In the genomic region with DNA sequence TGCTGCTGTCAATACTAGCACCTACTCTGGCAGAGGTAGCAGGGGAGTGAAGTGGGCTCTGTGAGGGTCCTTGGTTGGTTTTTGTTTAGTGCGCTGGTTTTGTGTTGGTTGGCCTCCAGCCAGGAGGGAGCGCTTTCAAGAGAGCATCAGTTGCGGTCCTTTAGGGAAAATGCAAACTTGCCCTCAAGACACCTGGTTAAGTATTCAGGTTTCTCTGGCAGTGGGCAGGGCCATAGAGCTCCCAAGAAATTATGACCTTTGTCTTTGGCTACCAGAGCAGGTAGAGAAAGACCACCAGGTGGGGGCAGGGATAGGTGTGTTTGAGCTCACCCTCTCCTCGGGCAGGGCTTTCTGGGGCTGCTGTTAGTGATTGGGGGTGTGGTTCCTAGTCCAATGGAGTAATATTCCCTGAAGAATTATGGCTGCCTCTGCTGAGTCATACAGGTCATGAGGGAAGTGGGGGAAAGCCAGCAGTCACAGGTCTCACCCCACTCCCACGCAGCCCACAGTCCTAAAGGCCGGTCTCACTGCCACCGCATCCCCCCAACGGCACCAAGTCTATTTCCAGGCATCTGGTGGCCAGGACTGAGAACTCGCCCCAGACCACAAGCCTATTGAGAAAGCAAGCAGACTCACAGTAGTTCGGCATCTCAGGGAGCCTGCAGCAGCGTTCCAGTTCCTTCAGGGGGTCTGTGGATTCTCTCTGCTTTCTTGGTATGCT, we compare ENCODE assay signal across 21 cellular contexts.
DNase-seq lines count a peak whose midpoint lies in the region; ATAC-seq lines count a peak whose summit lies in the region.
"Had no signal": no experiment of that assay in that cellular context is flagged by ENCODE, and none has a peak within 500 bp of the region (broad histone marks: within the 10 kb centered on the region; RNA-seq: fewer than 3 reads in every experiment).

No MANE protein-coding gene starts in this region.

- ATAC-seq in activated naive CD8-positive, alpha-beta T cell treated with anti-CD3 and anti-CD28 coated beads, Interleukin-2, amount 10 ng/mL, durations not matched to agents 7 days and 5 days (ENCODE audit: low read depth) = no peak
- ATAC-seq in T-helper 17 cell = no peak
- no peak for ATAC-seq in Right ventricle myocardium inferior
- ATAC-seq in GM18867 (IDR thresholded peaks at IDR 0.05; ENCODE audit: unreplicated experiment) = no peak

- POLR2A ChIA-PET in activated naive CD8-positive, alpha-beta T cell treated with anti-CD3 and anti-CD28 coated beads, Interleukin-2, amount 10 ng/mL, durations not matched to agents 7 days and 5 days (lab: Charles Lee) = no interaction called here

- peaks cover 4% of the 10 kb centered on the region for H3K36me3 Mint-ChIP-seq in activated naive CD8-positive, alpha-beta T cell treated with anti-CD3 and anti-CD28 coated beads, Interleukin-2, amount 10 ng/mL, durations not matched to agents 7 days and 5 days
- H3K36me3 Mint-ChIP-seq in activated naive CD8-positive, alpha-beta T cell treated with anti-CD3 and anti-CD28 coated beads for 36 hours = no peaks in the 10 kb centered on the region
- H3K36me3 Mint-ChIP-seq in T-helper 17 cell (ENCODE audit: low read depth) = peaks cover 5% of the 10 kb centered on the region
- H3K36me3 Mint-ChIP-seq: CD14-positive monocyte had no signal

- H3K27ac Mint-ChIP-seq in activated naive CD8-positive, alpha-beta T cell treated with anti-CD3 and anti-CD28 coated beads, Interleukin-2, amount 10 ng/mL, durations not matched to agents 7 days and 5 days = peak overlapping the region; percentile 8
- no peak overlapping the region for H3K27ac Mint-ChIP-seq in activated naive CD8-positive, alpha-beta T cell treated with anti-CD3 and anti-CD28 coated beads for 36 hours
- H3K27ac Mint-ChIP-seq in T-helper 17 cell = no peak overlapping the region

- no peaks in the 10 kb centered on the region for H3K9me3 ChIP-seq in T-helper 17 cell (ENCODE audit: control insufficient read depth, low read length, poor library complexity, severe bottlenecking)

- no peak overlapping the region for H3K4me3 Mint-ChIP-seq in activated naive CD8-positive, alpha-beta T cell treated with anti-CD3 and anti-CD28 coated beads, Interleukin-2, amount 10 ng/mL, durations not matched to agents 7 days and 5 days
- no peak overlapping the region for H3K4me3 Mint-ChIP-seq in activated naive CD8-positive, alpha-beta T cell treated with anti-CD3 and anti-CD28 coated beads for 36 hours
- H3K4me3 Mint-ChIP-seq in T-helper 17 cell = peak overlapping the region; percentile 28
- H3K4me3 Mint-ChIP-seq: CD14-positive monocyte had no signal

- intact Hi-C loops in Right ventricle myocardium inferior (cut with DNase I) = no loop called here

- peaks cover 8% of the 10 kb centered on the region for H3K4me1 Mint-ChIP-seq in activated naive CD8-positive, alpha-beta T cell treated with anti-CD3 and anti-CD28 coated beads, Interleukin-2, amount 10 ng/mL, durations not matched to agents 7 days and 5 days
- H3K4me1 Mint-ChIP-seq in activated naive CD8-positive, alpha-beta T cell treated with anti-CD3 and anti-CD28 coated beads for 36 hours = peaks cover 7% of the 10 kb centered on the region
- peaks cover 9% of the 10 kb centered on the region for H3K4me1 Mint-ChIP-seq in T-helper 17 cell

- H3K9me3 Mint-ChIP-seq in activated naive CD8-positive, alpha-beta T cell treated with anti-CD3 and anti-CD28 coated beads, Interleukin-2, amount 10 ng/mL, durations not matched to agents 7 days and 5 days = peaks cover 1% of the 10 kb centered on the region
- no peaks in the 10 kb centered on the region for H3K9me3 Mint-ChIP-seq in activated naive CD8-positive, alpha-beta T cell treated with anti-CD3 and anti-CD28 coated beads for 36 hours

- peaks cover 31% of the 10 kb centered on the region for H3K27me3 Mint-ChIP-seq in activated naive CD8-positive, alpha-beta T cell treated with anti-CD3 and anti-CD28 coated beads, Interleukin-2, amount 10 ng/mL, durations not matched to agents 7 days and 5 days
- H3K27me3 Mint-ChIP-seq in activated naive CD8-positive, alpha-beta T cell treated with anti-CD3 and anti-CD28 coated beads for 36 hours = no peaks in the 10 kb centered on the region
- peaks cover 50% of the 10 kb centered on the region for H3K27me3 Mint-ChIP-seq in T-helper 17 cell

- DNase-seq in activated naive CD8-positive, alpha-beta T cell treated with anti-CD3 and anti-CD28 coated beads, Interleukin-2, amount 10 ng/mL, durations not matched to agents 7 days and 5 days = no peak
- DNase-seq in activated naive CD8-positive, alpha-beta T cell treated with anti-CD3 and anti-CD28 coated beads for 36 hours = no peak
- DNase-seq in T-helper 17 cell (no peak), islet precursor cell (peak; percentile 32), DMS53 treated with DMSO at 0.1 percent for 48 hours (lab: John Stamatoyannopoulos, UW; ENCODE audit: unreplicated experiment) (no peak), Right ventricle myocardium inferior (ENCODE audit: missing footprints) (no peak), HCEC 1CT (no peak)
- DNase-seq: 8988T, COR-L47, DMS 273 treated with DMSO at 0.1 percent for 48 hours, GF-D8, H7, NCI-H1105 treated with DMSO at 0.1 percent for 48 hours, NCI-H1694, NCI-H2081 treated with DMSO at 0.1 percent for 48 hours, NCI-H2227 treated with DMSO at 0.1 percent for 48 hours, NCI-H510A treated with DMSO at 0.1 percent for 48 hours, NCI-H82, PC-9 had no signal
